ENCODE assay signal across 20 cellular contexts in the genomic region with DNA sequence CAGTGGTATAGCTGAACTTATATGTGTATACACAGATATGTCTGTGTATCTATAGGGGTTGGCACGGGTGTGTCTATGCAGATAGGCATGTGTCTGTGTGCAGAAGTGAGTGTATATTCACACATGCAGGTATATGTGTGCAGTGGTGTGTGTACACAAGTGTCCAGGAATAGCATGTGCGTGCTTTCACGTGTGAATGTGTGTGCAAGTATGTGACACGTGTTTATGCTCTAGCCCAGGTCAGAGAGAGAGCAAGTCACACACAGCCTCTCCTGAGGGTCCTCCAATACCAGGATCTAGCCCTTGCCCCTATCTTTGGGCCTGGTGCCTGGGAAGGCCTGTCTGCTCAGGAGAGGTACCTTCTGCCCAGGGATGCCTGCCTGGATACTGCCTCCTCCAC. TPM values are rescaled to one million over a fixed set of nuclear protein-coding genes. Genes with fewer than 3 reads are reported as not detected.
"Had no signal": no experiment of that assay in that cellular context is flagged by ENCODE, and none has a peak within 500 bp of the region (broad histone marks: within the 10 kb centered on the region; RNA-seq: fewer than 3 reads in every experiment).

No MANE protein-coding gene starts in this region.

- H3K4me3 Mint-ChIP-seq: immature natural killer cell, naive B cell, nephron, type B pancreatic cell had no signal

- H3K36me3 Mint-ChIP-seq: immature natural killer cell, naive B cell, type B pancreatic cell had no signal

- ATAC-seq: gastrocnemius medialis, left lung had no signal

- H3K27ac Mint-ChIP-seq: immature natural killer cell, naive B cell, nephron, type B pancreatic cell had no signal

- H3K36me3 ChIP-seq: esophagus muscularis mucosa, gastrocnemius medialis, left lung, right atrium auricular region, thyroid gland, uterus had no signal

- DNase-seq: effector CD4-positive, alpha-beta T cell; gastrocnemius medialis; immature natural killer cell; left lung; mesendoderm; naive B cell; small intestine; stimulated activated CD4-positive, alpha-beta T cell treated with anti-CD3 and anti-CD28 coated beads, Interleukin-12 subunit alpha, Interleukin-12 subunit beta, amount 100 ng/mL, for 4 hours; stimulated activated naive CD4-positive, alpha-beta T cell treated with Interleukin-2 at 50 U/mL for 16 hours; thyroid gland; uterus had no signal

- H3K27me3 ChIP-seq: esophagus muscularis mucosa, gastrocnemius medialis, right atrium auricular region, thyroid gland, uterus had no signal

- H3K9me3 ChIP-seq: esophagus muscularis mucosa, gastrocnemius medialis, left lung, right atrium auricular region, thyroid gland, uterus had no signal

- H3K4me1 ChIP-seq: uterus had no signal

- H3K9me3 Mint-ChIP-seq: immature natural killer cell, naive B cell, nephron, type B pancreatic cell had no signal

- H3K27ac ChIP-seq: coronary artery, esophagus muscularis mucosa, gastrocnemius medialis, left lung, right atrium auricular region, thyroid gland, uterus had no signal

- H3K4me3 ChIP-seq: coronary artery, esophagus muscularis mucosa, gastrocnemius medialis, left lung, lung, right atrium auricular region, thyroid gland, uterus had no signal

- FAIRE-seq: keratinocyte, small intestine had no signal

RNA-seq across cellular contexts. Expression of gene PDE2A, which starts 26.3 kb away (rescaled TPM):
- total RNA-seq: chondrocyte, osteocyte had no signal
